Comparison of ENCODE assay signal across 9 cellular contexts in genomic region chr11:27213232-27213660, GRCh38.
DNase-seq lines count a peak whose midpoint lies in the region; ATAC-seq and TF ChIP-seq lines count a peak whose summit lies in the region.
"Had no signal": no experiment of that assay in that cellular context is flagged by ENCODE, and none has a peak within 500 bp of the region (broad histone marks: within the 10 kb centered on the region; RNA-seq: fewer than 3 reads in every experiment).

No MANE protein-coding gene starts in this region.

- no peak for ATAC-seq in stimulated activated naive CD8-positive, alpha-beta T cell treated with anti-CD3 and anti-CD28 coated beads, Interleukin-15, Interleukin-2, amounts not matched to agents 100 U/mL and 50 U/mL, for 24 hours
- ATAC-seq in HG02973 (IDR thresholded peaks at IDR 0.05; ENCODE audit: unreplicated experiment): no peak
- ATAC-seq: K562 had no signal

- peak; percentile 73 for DNase-seq in GM03348 (ENCODE audit: low spot score)
- DNase-seq in NCI-H2171 (lab: John Stamatoyannopoulos, UW): peak; percentile 55
- peak; percentile 50 for DNase-seq in epidermal melanocyte (ENCODE audit: insufficient read length, low spot score)
- DNase-seq in non-pigmented ciliary epithelial cell (ENCODE audit: low read depth): peak; percentile 81
- no peak for DNase-seq in tibial artery
- no peak for DNase-seq in stimulated activated CD4-positive, alpha-beta T cell treated with anti-CD3 and anti-CD28 coated beads, Interleukin-4, amount 100 ng/mL, for 1 hour
- no peak for DNase-seq in stimulated activated naive CD8-positive, alpha-beta T cell treated with anti-CD3 and anti-CD28 coated beads, Interleukin-15, Interleukin-2, amounts not matched to agents 100 U/mL and 50 U/mL, for 24 hours

- no peak for TF ChIP-seq CTCF in tibial artery (IDR thresholded peaks at IDR 0.05)

- intact Hi-C loops in tibial artery (cut with DNase I; ENCODE audit: low total_unique reads): no loop called here

- H3K27ac ChIP-seq in tibial artery: no peak overlapping the region

- H3K4me1 ChIP-seq in tibial artery: peaks cover 0 to 39% (median 16%) of the 10 kb centered on the region in 4 donors

- no peaks in the 10 kb centered on the region for H3K36me3 ChIP-seq in tibial artery

- no peaks in the 10 kb centered on the region for H3K27me3 ChIP-seq in tibial artery

- H3K4me3 ChIP-seq in tibial artery: no peak overlapping the region
- H3K4me3 ChIP-seq: K562 had no signal

- H3K9me3 ChIP-seq in tibial artery: no peaks in the 10 kb centered on the region

Comparison
In these comparisons a context has a peak if more than half of its experiments do, and no peak if none do; other contexts are left out.
1. DNase-seq: peak in GM03348 (single experiment), NCI-H2171 (single experiment), epidermal melanocyte (single experiment) and non-pigmented ciliary epithelial cell (single experiment); none in tibial artery (0 of 2), stimulated activated CD4-positive, alpha-beta T cell treated with anti-CD3 and anti-CD28 coated beads, Interleukin-4, amount 100 ng/mL, for 1 hour (single experiment) and stimulated activated naive CD8-positive, alpha-beta T cell treated with anti-CD3 and anti-CD28 coated beads, Interleukin-15, Interleukin-2, amounts not matched to agents 100 U/mL and 50 U/mL, for 24 hours (single experiment).